ENCODE assay signal across 6 cellular contexts in genomic region chr13:45298550-45298949, GRCh38. TPM values are rescaled to one million over a fixed set of nuclear protein-coding genes. Genes with fewer than 3 reads are reported as not detected.
DNase-seq lines count a peak whose midpoint lies in the region; ATAC-seq and TF ChIP-seq lines count a peak whose summit lies in the region.
"Not testable (repeated sequence)": the region's sequence is repeated elsewhere in the genome, so short reads cannot be mapped to it uniquely, and the experiment has no call there.

No MANE protein-coding gene starts in this region.

- H3K4me3 Mint-ChIP-seq in T-helper 2 cell treated with Interferon-gamma antibody and Interleukin-4, amounts not matched to agents 5 μg/mL and 100 μg/mL, for 36 hours; activated CD8-positive, alpha-beta memory T cell treated with anti-CD3 and anti-CD28 coated beads, Interleukin-2, amount 10 ng/mL, durations not matched to agents 7 days and 5 days; activated naive CD4-positive, alpha-beta T cell treated with anti-CD3 and anti-CD28 coated beads, Interleukin-2, amount 50 U/mL, for 24 hours; endothelial cell (ENCODE audit: unreplicated experiment); natural killer cell: not testable (repeated sequence)

- POLR2A ChIA-PET in HEK293 (lab: Yijun Ruan, JAX), result not testable (repeated sequence)

- H3K4me3 ChIP-seq in HEK293 (ENCODE audit: low read depth, low read length), result not testable (repeated sequence)

- ATAC-seq in activated CD8-positive, alpha-beta memory T cell treated with anti-CD3 and anti-CD28 coated beads, Interleukin-2, amount 10 ng/mL, durations not matched to agents 7 days and 5 days; natural killer cell: not testable (repeated sequence)

- not testable (repeated sequence) for H3K27me3 Mint-ChIP-seq in T-helper 2 cell treated with Interferon-gamma antibody and Interleukin-4, amounts not matched to agents 5 μg/mL and 100 μg/mL, for 36 hours (ENCODE audit: low read depth); activated CD8-positive, alpha-beta memory T cell treated with anti-CD3 and anti-CD28 coated beads, Interleukin-2, amount 10 ng/mL, durations not matched to agents 7 days and 5 days; activated naive CD4-positive, alpha-beta T cell treated with anti-CD3 and anti-CD28 coated beads, Interleukin-2, amount 50 U/mL, for 24 hours; natural killer cell (ENCODE audit: low read depth in 2 of 2)
- H3K27me3 Mint-ChIP-seq in endothelial cell (ENCODE audit: unreplicated experiment), result peaks cover 12% of the 10 kb centered on the region

- not testable (repeated sequence) for H3K4me1 ChIP-seq in HEK293 (ENCODE audit: control insufficient read depth, insufficient read depth, low read length)

- H3K36me3 Mint-ChIP-seq in T-helper 2 cell treated with Interferon-gamma antibody and Interleukin-4, amounts not matched to agents 5 μg/mL and 100 μg/mL, for 36 hours (ENCODE audit: low read depth); activated CD8-positive, alpha-beta memory T cell treated with anti-CD3 and anti-CD28 coated beads, Interleukin-2, amount 10 ng/mL, durations not matched to agents 7 days and 5 days; activated naive CD4-positive, alpha-beta T cell treated with anti-CD3 and anti-CD28 coated beads, Interleukin-2, amount 50 U/mL, for 24 hours; endothelial cell (ENCODE audit: low read depth, unreplicated experiment); natural killer cell: not testable (repeated sequence)

- intact Hi-C loops in natural killer cell (cut with micrococcal nuclease), result not testable (repeated sequence)

- H3K27ac ChIP-seq in HEK293 (ENCODE audit: extremely low read depth, low read depth, low read length), result not testable (repeated sequence)

- peaks cover 23% of the 10 kb centered on the region for H3K4me1 Mint-ChIP-seq in T-helper 2 cell treated with Interferon-gamma antibody and Interleukin-4, amounts not matched to agents 5 μg/mL and 100 μg/mL, for 36 hours (ENCODE audit: low read depth)
- peaks cover 24% of the 10 kb centered on the region for H3K4me1 Mint-ChIP-seq in activated CD8-positive, alpha-beta memory T cell treated with anti-CD3 and anti-CD28 coated beads, Interleukin-2, amount 10 ng/mL, durations not matched to agents 7 days and 5 days
- H3K4me1 Mint-ChIP-seq in activated naive CD4-positive, alpha-beta T cell treated with anti-CD3 and anti-CD28 coated beads, Interleukin-2, amount 50 U/mL, for 24 hours, result peaks cover 43% of the 10 kb centered on the region
- peaks cover 12% of the 10 kb centered on the region for H3K4me1 Mint-ChIP-seq in endothelial cell (ENCODE audit: unreplicated experiment)
- peaks cover 36 to 43% of the 10 kb centered on the region in 2 donors for H3K4me1 Mint-ChIP-seq in natural killer cell

- not testable (repeated sequence) for H3K9me3 Mint-ChIP-seq in T-helper 2 cell treated with Interferon-gamma antibody and Interleukin-4, amounts not matched to agents 5 μg/mL and 100 μg/mL, for 36 hours; activated CD8-positive, alpha-beta memory T cell treated with anti-CD3 and anti-CD28 coated beads, Interleukin-2, amount 10 ng/mL, durations not matched to agents 7 days and 5 days (ENCODE audit: low read depth); activated naive CD4-positive, alpha-beta T cell treated with anti-CD3 and anti-CD28 coated beads, Interleukin-2, amount 50 U/mL, for 24 hours; endothelial cell (ENCODE audit: unreplicated experiment); natural killer cell

- peak overlapping the region; percentile 49 for H3K27ac Mint-ChIP-seq in T-helper 2 cell treated with Interferon-gamma antibody and Interleukin-4, amounts not matched to agents 5 μg/mL and 100 μg/mL, for 36 hours
- H3K27ac Mint-ChIP-seq in activated CD8-positive, alpha-beta memory T cell treated with anti-CD3 and anti-CD28 coated beads, Interleukin-2, amount 10 ng/mL, durations not matched to agents 7 days and 5 days, result peak overlapping the region; percentile 52
- peak overlapping the region; percentile 73 for H3K27ac Mint-ChIP-seq in activated naive CD4-positive, alpha-beta T cell treated with anti-CD3 and anti-CD28 coated beads, Interleukin-2, amount 50 U/mL, for 24 hours
- peak overlapping the region; percentile 6 for H3K27ac Mint-ChIP-seq in endothelial cell (ENCODE audit: unreplicated experiment)
- H3K27ac Mint-ChIP-seq in natural killer cell, result peak overlapping the region; percentile 48 to 67

- not testable (repeated sequence) for H3K9me3 ChIP-seq in HEK293 (ENCODE audit: control insufficient read depth, insufficient read depth, low read depth, low read length)

- H3K36me3 ChIP-seq in HEK293 (ENCODE audit: control insufficient read depth in 2 of 2, insufficient read depth in 1 of 2, low read length in 2 of 2), result not testable (repeated sequence)

- CTCF ChIA-PET in HEK293 (lab: Yijun Ruan, JAX), result not testable (repeated sequence)
- CTCF ChIA-PET in activated CD8-positive, alpha-beta memory T cell treated with anti-CD3 and anti-CD28 coated beads, Interleukin-2, amount 10 ng/mL, durations not matched to agents 7 days and 5 days (lab: Charles Lee), result interaction anchor here (0.9 to 1.6 kb wide), 4 partner anchors 10 to 253 kb away, joined by 3 to 5 read pairs (median 4); no protein-coding TSS in a partner anchor

- DNase-seq in T-helper 2 cell treated with Interferon-gamma antibody and Interleukin-4, amounts not matched to agents 5 μg/mL and 100 μg/mL, for 36 hours (ENCODE audit: low spot score); activated CD8-positive, alpha-beta memory T cell treated with anti-CD3 and anti-CD28 coated beads, Interleukin-2, amount 10 ng/mL, durations not matched to agents 7 days and 5 days; endothelial cell (ENCODE audit: low spot score); natural killer cell: not testable (repeated sequence)

- TF ChIP-seq CTCF in HEK293 (tag by site-specific recombination; IDR thresholded peaks at IDR 0.05); endothelial cell (IDR thresholded peaks at IDR 0.05; ENCODE audit: unreplicated experiment); natural killer cell (IDR thresholded peaks at IDR 0.05): not testable (repeated sequence)

TF ChIP-seq in HEK293, 187 proteins besides CTCF, POLR2A, EP300 and RAD21:
- TF ChIP-seq ZNF121 (tag by site-specific recombination; IDR thresholded peaks at IDR 0.05), result peak; percentile 86

RNA-seq across cellular contexts. Expression of gene TPT1, which starts 42.4 kb away (rescaled TPM):
- 1,000 to 10,000 TPM; 3,114 to 3,198 TPM for total RNA-seq in activated CD8-positive, alpha-beta memory T cell treated with anti-CD3 and anti-CD28 coated beads, Interleukin-2, amount 10 ng/mL, durations not matched to agents 7 days and 5 days
- total RNA-seq in endothelial cell (ENCODE audit: unreplicated experiment) (7,126 TPM), natural killer cell (1,000 to 10,000 TPM; 2,606 to 3,166 (median 3,085) TPM)

Comparison
In these comparisons a context has a peak if more than half of its experiments do, and no peak if none do; other contexts are left out.
1. H3K27ac Mint-ChIP-seq: peak in every context shown above with its lines; median percentile 73 in activated naive CD4-positive, alpha-beta T cell treated with anti-CD3 and anti-CD28 coated beads, Interleukin-2, amount 50 U/mL, for 24 hours; 58 in natural killer cell; 52 in activated CD8-positive, alpha-beta memory T cell treated with anti-CD3 and anti-CD28 coated beads, Interleukin-2, amount 10 ng/mL, durations not matched to agents 7 days and 5 days; 49 in T-helper 2 cell treated with Interferon-gamma antibody and Interleukin-4, amounts not matched to agents 5 μg/mL and 100 μg/mL, for 36 hours; 6 in endothelial cell.